Comparison of ENCODE assay signal across 16 cellular contexts in the genomic region with DNA sequence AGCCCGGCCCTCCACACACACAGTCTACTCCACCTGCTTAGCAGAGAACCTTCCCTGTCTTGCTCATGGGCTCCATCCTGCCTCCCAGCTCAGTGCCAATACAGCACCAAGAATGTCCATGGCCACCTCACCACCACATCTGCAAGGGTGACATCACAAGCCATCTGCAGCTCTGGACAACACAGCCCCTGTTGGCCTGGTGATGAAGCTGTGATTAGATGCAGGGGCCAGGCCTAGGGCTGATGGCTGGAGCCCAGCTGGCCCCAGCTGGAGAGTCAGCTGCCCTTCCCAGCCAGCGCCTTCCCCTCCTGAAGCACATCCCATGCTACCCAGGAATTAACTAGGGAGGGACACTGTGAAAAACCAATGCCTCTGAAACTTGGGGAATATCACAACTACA.
DNase-seq lines count a peak whose midpoint lies in the region; ATAC-seq lines count a peak whose summit lies in the region.
"Had no signal": no experiment of that assay in that cellular context is flagged by ENCODE, and none has a peak within 500 bp of the region (broad histone marks: within the 10 kb centered on the region; RNA-seq: fewer than 3 reads in every experiment).

No MANE protein-coding gene starts in this region.

- intact Hi-C loops in sciatic nerve (cut with DNase I): no loop called here

- ATAC-seq in GM18907 (IDR thresholded peaks at IDR 0.05; ENCODE audit: unreplicated experiment) (peak; percentile 30), sciatic nerve (peak; percentile 18)

- DNase-seq in HT1080 (ENCODE audit: low read depth): peak; percentile 8
- DNase-seq in globus pallidus (ENCODE audit: low spot score): peak; percentile 11
- DNase-seq in sciatic nerve (ENCODE audit: low spot score): no peak
- DNase-seq in SW 1271 (lab: John Stamatoyannopoulos, UW): no peak
- no peak for DNase-seq in central memory CD4-positive, alpha-beta T cell
- DNase-seq in GF-D8 (lab: John Stamatoyannopoulos, UW): no peak
- DNase-seq: activated CD4-positive, CD25-positive, alpha-beta regulatory T cell treated with anti-CD3 and anti-CD28 coated beads, Interleukin-2, amount 50 U/mL, for 72 hours; activated effector memory CD4-positive, alpha-beta T cell treated with anti-CD3 and anti-CD28 coated beads, Interleukin-2, amount 50 U/mL, for 16 hours; amniotic stem cell; cerebellar nuclear complex; endodermal cell; MV-4-11; NCI-H2081; NCI-H510A treated with DMSO at 0.1 percent for 48 hours; sigmoid colon had no signal

Comparison
In these comparisons a context has a peak if more than half of its experiments do, and no peak if none do; other contexts are left out.
1. DNase-seq: peak in HT1080 (single experiment) and globus pallidus (single experiment); none in sciatic nerve (single experiment), SW 1271 (0 of 2), central memory CD4-positive, alpha-beta T cell (single experiment) and GF-D8 (single experiment).